ENCODE assay signal across 19 cellular contexts in the genomic region with DNA sequence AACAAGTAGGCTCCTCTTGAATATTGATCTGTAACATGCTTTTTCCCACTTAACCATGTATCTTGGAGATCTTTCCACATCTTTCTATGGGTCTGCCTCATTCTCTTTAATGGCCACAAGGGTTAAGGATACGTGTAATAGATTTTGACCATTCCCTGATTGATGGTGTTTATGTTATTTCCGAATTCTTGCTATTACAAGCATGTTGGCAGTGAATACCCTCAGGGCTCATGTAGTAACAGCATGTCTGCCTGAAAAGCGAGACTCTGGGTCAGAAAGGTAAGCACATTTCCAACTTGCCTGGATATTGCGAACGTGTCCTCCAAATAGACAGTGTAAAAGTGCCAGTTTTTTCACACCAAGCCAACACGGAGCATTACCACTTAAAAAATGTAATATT. TPM values are rescaled to one million over a fixed set of nuclear protein-coding genes. Genes with fewer than 3 reads are reported as not detected.
A peak's percentile ranks its signal among the peaks of the same experiment; 100 is the strongest.
DNase-seq lines count a peak whose midpoint lies in the region; ATAC-seq, FAIRE-seq and TF ChIP-seq lines count a peak whose summit lies in the region.
"Had no signal": no experiment of that assay in that cellular context is flagged by ENCODE, and none has a peak within 500 bp of the region (broad histone marks: within the 10 kb centered on the region; RNA-seq: fewer than 3 reads in every experiment).

No MANE protein-coding gene starts in this region.

- SMC1A ChIA-PET in GM12878 (lab: Charles Lee; ENCODE audit: uncharacterized antibody, unreplicated experiment), result no interaction called here

- H3T11ph ChIP-seq in H9 (ENCODE audit: low read length), result no peak overlapping the region

- BruUV-seq in IMR-90 (replicated peaks; lab: Mats Ljungman, UMichigan), result no TSS peak
- TSS peak; percentile 35 for BruUV-seq in GM12878 (replicated peaks; lab: Mats Ljungman, UMichigan)

- POLR2A ChIA-PET in IMR-90 (lab: Charles Lee; ENCODE audit: unreplicated experiment) (no interaction called here), GM12878 (lab: Charles Lee) (no interaction called here)

- TF ChIP-seq CTCF in IMR-90 (conservative IDR thresholded peaks at IDR 0.05; ENCODE audit: low read depth, low read length) (no peak), GM12878 (IDR thresholded peaks at IDR 0.05 in 2 of 3, conservative IDR thresholded peaks at IDR 0.05 in 1 of 3; ENCODE audit: control insufficient read depth in 2 of 3, extremely low read depth in 1 of 3, insufficient read depth in 1 of 3, low read depth in 3 of 3, low read length in 3 of 3) (no peak), osteoblast (IDR thresholded peaks at IDR 0.05; ENCODE audit: extremely low read depth, low read depth, low read length) (no peak), H9 (conservative IDR thresholded peaks at IDR 0.05) (no peak)

- H3K4ac ChIP-seq in IMR-90 (ENCODE audit: low read depth, low read length), result no peak overlapping the region
- no peak overlapping the region for H3K4ac ChIP-seq in H9 (ENCODE audit: low read depth, low read length)

- H4K91ac ChIP-seq in IMR-90 (ENCODE audit: insufficient read depth, low read depth, low read length), result no peak overlapping the region
- H4K91ac ChIP-seq in H9 (ENCODE audit: insufficient read length, low read depth, low read length), result no peak overlapping the region

- dilution Hi-C loops in IMR-90 (cut with HindIII; ENCODE audit: low sequenced_read_pairs, unreplicated experiment), result no loop called here

- FAIRE-seq in GM12878 (lab: Jason Lieb, UNC), result no peak
- FAIRE-seq: D721Med, H1 had no signal

- H3K23ac ChIP-seq in IMR-90 (ENCODE audit: low read depth, low read length) (no peak overlapping the region), H9 (ENCODE audit: insufficient read length, low read depth, low read length) (no peak overlapping the region)

- TF ChIP-seq POLR2A in IMR-90 (IDR thresholded peaks at IDR 0.05; ENCODE audit: low read depth, low read length) (no peak), GM12878 (IDR thresholded peaks at IDR 0.05; ENCODE audit: low read depth, low read length) (no peak)

- RAD21 ChIA-PET in GM12878 (lab: Charles Lee; ENCODE audit: unreplicated experiment), result no interaction called here

- intact Hi-C loops in IMR-90 (cut with micrococcal nuclease), result no loop called here
- intact Hi-C loops in GM12878 (cut with micrococcal nuclease; ENCODE audit: unreplicated experiment), result no loop called here

- H2BK15ac ChIP-seq in IMR-90 (ENCODE audit: low read depth, low read length), result no peak overlapping the region
- no peak overlapping the region for H2BK15ac ChIP-seq in H9 (ENCODE audit: low read depth, low read length)

- no peak for ATAC-seq in IMR-90 (ENCODE audit: low read depth)
- no peak for ATAC-seq in GM12878
- ATAC-seq: CD8-positive, alpha-beta T cell had no signal

- H2BK20ac ChIP-seq in IMR-90 (ENCODE audit: low read depth, low read length) (no peak overlapping the region), H9 (ENCODE audit: low read depth, low read length, poor library complexity, severe bottlenecking) (no peak overlapping the region)

- no peak overlapping the region for H3K4me3 ChIP-seq in BLaER1 treated with 17β-estradiol and CSF1 and Interleukin-3, amounts not matched to agents 10 nM and 100 nM
- no peak overlapping the region for H3K4me3 ChIP-seq in IMR-90 (ENCODE audit: insufficient read depth, low read depth, low read length)
- no peak overlapping the region for H3K4me3 ChIP-seq in GM12878
- H3K4me3 ChIP-seq in osteoblast (ENCODE audit: insufficient read depth, low read length), result no peak overlapping the region

- peaks cover 7 to 11% of the 10 kb centered on the region in 2 experiments for H3K4me1 Mint-ChIP-seq in H9

- H3K9me3 Mint-ChIP-seq in H9, result no peaks in the 10 kb centered on the region
- H3K9me3 Mint-ChIP-seq: CD8-positive, alpha-beta T cell; HFFc6 had no signal

- no peaks in the 10 kb centered on the region for H3K23me2 ChIP-seq in H9 (ENCODE audit: insufficient read length, low read depth, low read length, poor library complexity, severe bottlenecking)

- H3K27ac Mint-ChIP-seq in H9, result peak overlapping the region in 1 of 3 experiments; percentile 24; a peak in 1 of 7 replicates
- H3K27ac Mint-ChIP-seq: CD8-positive, alpha-beta T cell; HFFc6 had no signal

- WGBS in IMR-90 (ENCODE audit: extremely low coverage in 2 of 2, insufficient read length in 1 of 2), 2 experiments, result no CpG with 5 or more reads among the region's 6 CpGs
- 94% methylated on average over 6 of the region's 6 CpGs for whole genome bisulfite sequencing in GM12878 (ENCODE audit: insufficient coverage, insufficient replicate concordance, low lambda C conversion rate, missing lambda C conversion rate)
- WGBS in H9 (ENCODE audit: extremely low coverage, insufficient read length, low lambda C conversion rate), result no CpG with 5 or more reads among the region's 6 CpGs

- CTCF ChIA-PET in IMR-90 (lab: Yijun Ruan, JAX), result no interaction called here
- CTCF ChIA-PET in GM12878 (lab: Yijun Ruan, JAX), result interaction anchor here (1.7 kb wide), 1 partner anchor 11 kb away, joined by 3 read pairs; no protein-coding TSS in a partner anchor

- H3K27ac ChIP-seq in BLaER1 treated with 17β-estradiol and CSF1 and Interleukin-3, amounts not matched to agents 10 nM and 100 nM, result peak overlapping the region in 9 of 11 experiments; percentile 17 to 63 (median 42); a peak in 12 of 22 replicates
- H3K27ac ChIP-seq in IMR-90 (ENCODE audit: insufficient read depth, low read length) (no peak overlapping the region), GM12878 (ENCODE audit: control insufficient read depth, insufficient read depth) (no peak overlapping the region), osteoblast (ENCODE audit: low read depth, low read length) (no peak overlapping the region), H9 (ENCODE audit: insufficient read length, low read depth, low read length) (no peak overlapping the region)
- H3K27ac ChIP-seq: HL-60 had no signal

- in situ Hi-C loops in IMR-90 (cut with MboI; ENCODE audit: low sequenced_read_pairs) (no loop called here), GM12878 (cut with MboI) (loop anchor here (10.0 kb wide), 1 partner anchor 278 kb away; no protein-coding TSS in a partner anchor)

- no peak overlapping the region; a peak in 2 of 22 replicates for H3K9ac ChIP-seq in BLaER1 treated with 17β-estradiol and CSF1 and Interleukin-3, amounts not matched to agents 10 nM and 100 nM
- H3K9ac ChIP-seq in IMR-90 (ENCODE audit: low read depth, low read length) (no peak overlapping the region), GM12878 (ENCODE audit: control insufficient read depth, insufficient read depth, low read length) (no peak overlapping the region), H9 (ENCODE audit: extremely low read depth, insufficient read length, low read length) (no peak overlapping the region)

- H3K9me3 ChIP-seq in BLaER1 treated with 17β-estradiol and CSF1 and Interleukin-3, amounts not matched to agents 10 nM and 100 nM (replicated peaks in 1 of 11), result no peaks in the 10 kb centered on the region
- H3K9me3 ChIP-seq in IMR-90 (ENCODE audit: control insufficient read depth, insufficient read depth, low read length), result no peaks in the 10 kb centered on the region
- H3K9me3 ChIP-seq in GM12878 (replicated peaks; ENCODE audit: control insufficient read depth, insufficient read depth, low read length), result no peaks in the 10 kb centered on the region
- no peaks in the 10 kb centered on the region for H3K9me3 ChIP-seq in osteoblast (ENCODE audit: low read depth, low read length)
- no peaks in the 10 kb centered on the region for H3K9me3 ChIP-seq in H9 (ENCODE audit: control insufficient read depth, low read depth, low read length)

- H2BK5ac ChIP-seq in IMR-90 (ENCODE audit: low read depth, low read length, poor library complexity, severe bottlenecking) (no peak overlapping the region), H9 (ENCODE audit: insufficient read length, low read length) (no peak overlapping the region)

- TF ChIP-seq EP300 in GM12878 (IDR thresholded peaks at IDR 0.05; ENCODE audit: borderline replicate concordance in 1 of 2, control insufficient read depth in 1 of 2, low read depth in 2 of 2, low read length in 2 of 2), result no peak

- TF ChIP-seq RAD21 in IMR-90 (IDR thresholded peaks at IDR 0.05; ENCODE audit: low read length) (no peak), GM12878 (IDR thresholded peaks at IDR 0.05; ENCODE audit: insufficient read depth, low read depth, low read length) (no peak)

- H2BK120ac ChIP-seq in IMR-90 (ENCODE audit: low read depth, low read length) (no peak overlapping the region), H9 (ENCODE audit: low read depth, low read length, poor library complexity, severe bottlenecking) (no peak overlapping the region)

- peak overlapping the region in 9 of 11 experiments; percentile 6 to 94 (median 78); a peak in 15 of 22 replicates for H3K4me2 ChIP-seq in BLaER1 treated with 17β-estradiol and CSF1 and Interleukin-3, amounts not matched to agents 10 nM and 100 nM
- no peak overlapping the region for H3K4me2 ChIP-seq in IMR-90 (ENCODE audit: low read depth, low read length)
- no peak overlapping the region for H3K4me2 ChIP-seq in GM12878 (ENCODE audit: control insufficient read depth, insufficient read depth)
- no peak overlapping the region for H3K4me2 ChIP-seq in osteoblast (ENCODE audit: insufficient read depth, low read length)
- no peak overlapping the region for H3K4me2 ChIP-seq in H9 (ENCODE audit: insufficient read depth, insufficient read length, low read length)

- H3K36me3 ChIP-seq in BLaER1 treated with 17β-estradiol and CSF1 and Interleukin-3, amounts not matched to agents 10 nM and 100 nM, result peaks cover 0 to 32% (median 11%) of the 10 kb centered on the region in 11 experiments; a peak in 7 of 22 replicates
- H3K36me3 ChIP-seq in IMR-90 (ENCODE audit: control insufficient read depth, insufficient read depth, low read length) (no peaks in the 10 kb centered on the region), GM12878 (ENCODE audit: control insufficient read depth in 2 of 2, insufficient read depth in 2 of 2, low read length in 1 of 2) (no peaks in the 10 kb centered on the region; a peak in 1 of 4 replicates), osteoblast (ENCODE audit: insufficient read depth, low read length) (no peaks in the 10 kb centered on the region)

- no peak overlapping the region for H4K5ac ChIP-seq in IMR-90 (ENCODE audit: low read depth, low read length)
- no peak overlapping the region for H4K5ac ChIP-seq in H9 (ENCODE audit: insufficient read length, low read depth, low read length)

- H3K18ac ChIP-seq in IMR-90 (ENCODE audit: low read depth, low read length) (no peak overlapping the region), H9 (ENCODE audit: insufficient read length, low read depth, low read length) (no peak overlapping the region)

- H4K20me1 ChIP-seq in BLaER1 treated with 17β-estradiol and CSF1 and Interleukin-3, amounts not matched to agents 10 nM and 100 nM, result no peaks in the 10 kb centered on the region
- H4K20me1 ChIP-seq in IMR-90 (ENCODE audit: insufficient read depth, low read length) (no peaks in the 10 kb centered on the region), GM12878 (ENCODE audit: control insufficient read depth, insufficient read depth) (no peaks in the 10 kb centered on the region), osteoblast (ENCODE audit: insufficient read depth, low read length) (no peaks in the 10 kb centered on the region), H9 (ENCODE audit: control insufficient read depth, insufficient read depth, insufficient read length) (peaks cover 2% of the 10 kb centered on the region)

- no peak overlapping the region for H3K4me3 Mint-ChIP-seq in H9
- H3K4me3 Mint-ChIP-seq: CD8-positive, alpha-beta T cell; HFFc6 had no signal

- H3K56ac ChIP-seq in IMR-90 (ENCODE audit: extremely low read depth, insufficient read depth, low read length) (no peak overlapping the region), H9 (ENCODE audit: insufficient read length, low read depth, low read length) (no peak overlapping the region)

- H3K79me1 ChIP-seq in IMR-90 (ENCODE audit: low read depth in 1 of 2, low read length in 2 of 2) (no peaks in the 10 kb centered on the region), H9 (ENCODE audit: insufficient read depth, low read depth, low read length, poor library complexity, severe bottlenecking) (no peaks in the 10 kb centered on the region)

- DNase-seq in IMR-90, result peak; percentile 21
- DNase-seq in GM12878 (ENCODE audit: low read depth, low spot score), result no peak
- peak; percentile 14 for DNase-seq in osteoblast (ENCODE audit: insufficient read length, low spot score, missing footprints)
- no peak for DNase-seq in NCI-H69 (lab: John Stamatoyannopoulos, UW)
- no peak for DNase-seq in activated CD4-positive, alpha-beta T cell treated with anti-CD3 and anti-CD28 coated beads, Interleukin-2, amount 50 U/mL, for 4 hours
- no peak for DNase-seq in H9
- DNase-seq: 8988T; C1 segment of cervical spinal cord; CD8-positive, alpha-beta T cell; COR-L47; DMS153; DMS79 treated with DMSO at 0.1 percent for 48 hours; GDM1; HCEC 1CT; HFFc6 had no signal

- H3K14ac ChIP-seq in IMR-90 (replicated peaks; ENCODE audit: low read depth, low read length) (no peak overlapping the region), H9 (ENCODE audit: insufficient read depth, low read length) (no peak overlapping the region)

- no peak overlapping the region for H2AFZ ChIP-seq in IMR-90 (replicated peaks; ENCODE audit: low read length, poor library complexity)
- no peak overlapping the region for H2AFZ ChIP-seq in GM12878 (ENCODE audit: control insufficient read depth, low read depth, low read length)
- H2AFZ ChIP-seq in osteoblast (ENCODE audit: low read length), result no peak overlapping the region
- no peak overlapping the region for H2AFZ ChIP-seq in H9 (ENCODE audit: low read length)

- H3K4me1 ChIP-seq in BLaER1 treated with 17β-estradiol and CSF1 and Interleukin-3, amounts not matched to agents 10 nM and 100 nM, result peaks cover 73 to 100% (median 96%) of the 10 kb centered on the region in 10 experiments
- H3K4me1 ChIP-seq in IMR-90 (ENCODE audit: control insufficient read depth, insufficient read depth, low read length), result peaks cover 6% of the 10 kb centered on the region; the same call in 1 of the 2 replicates
- no peaks in the 10 kb centered on the region for H3K4me1 ChIP-seq in GM12878 (ENCODE audit: control insufficient read depth, insufficient read depth, low read length)
- H3K4me1 ChIP-seq in osteoblast (ENCODE audit: insufficient read depth, low read length), result peaks cover 13% of the 10 kb centered on the region
- H3K4me1 ChIP-seq in H9 (ENCODE audit: insufficient read depth, low read length), result no peaks in the 10 kb centered on the region

- H2BK12ac ChIP-seq in H9 (ENCODE audit: insufficient read length, low read depth, low read length), result no peak overlapping the region

- H4K8ac ChIP-seq in IMR-90 (ENCODE audit: low read depth in 2 of 2, low read length in 2 of 2) (no peak overlapping the region), H9 (replicated peaks; ENCODE audit: insufficient read length, low read depth, low read length) (no peak overlapping the region)

- no peaks in the 10 kb centered on the region for H3K27me3 ChIP-seq in BLaER1 treated with 17β-estradiol and CSF1 and Interleukin-3, amounts not matched to agents 10 nM and 100 nM
- no peaks in the 10 kb centered on the region for H3K27me3 ChIP-seq in IMR-90 (ENCODE audit: control insufficient read depth, insufficient read depth, low read length)
- H3K27me3 ChIP-seq in GM12878 (replicated peaks in 1 of 2; ENCODE audit: control insufficient read depth in 2 of 2, insufficient read depth in 2 of 2, low read length in 1 of 2), result no peaks in the 10 kb centered on the region
- H3K27me3 ChIP-seq in osteoblast (ENCODE audit: insufficient read depth, low read length), result no peaks in the 10 kb centered on the region
- no peaks in the 10 kb centered on the region for H3K27me3 ChIP-seq in H9 (ENCODE audit: insufficient read depth, low read length)

- peaks cover 7% of the 10 kb centered on the region for H3K9me1 ChIP-seq in IMR-90 (ENCODE audit: insufficient read depth, low read length)

- no peak overlapping the region for H2AK9ac ChIP-seq in IMR-90 (replicated peaks; ENCODE audit: low read depth, low read length, poor library complexity)

- H2AK5ac ChIP-seq in IMR-90 (ENCODE audit: low read depth, low read length) (no peak overlapping the region; the same call in 1 of the 2 replicates), H9 (ENCODE audit: insufficient read length, low read length) (no peak overlapping the region)

- H3K27me3 Mint-ChIP-seq in H9 (ENCODE audit: low read depth), result no peaks in the 10 kb centered on the region

- peaks cover 4 to 15% (median 7%) of the 10 kb centered on the region in 3 experiments; a peak in 4 of 7 replicates for H3K36me3 Mint-ChIP-seq in H9 (ENCODE audit: insufficient read depth in 1 of 3, low read depth in 3 of 3)

- no peaks in the 10 kb centered on the region for H3K79me2 ChIP-seq in GM12878 (ENCODE audit: control insufficient read depth, insufficient read depth, low read length)
- H3K79me2 ChIP-seq in osteoblast (ENCODE audit: insufficient read depth, low read length), result no peaks in the 10 kb centered on the region
- no peaks in the 10 kb centered on the region for H3K79me2 ChIP-seq in H9 (ENCODE audit: insufficient read depth, low read length)

RNA-seq across cellular contexts. Expression of a gene that starts 5.0 kb away (rescaled TPM):
- not detected in 2 replicates for total RNA-seq in IMR-90 (2012; rRNA removed)
- not detected in 2 replicates for polyA plus RNA-seq in IMR-90 (2012; rRNA removed)
- not detected in 2 replicates for polyA plus RNA-seq in IMR-90 (2012; cell fraction: cytosol; rRNA removed)
- polyA plus RNA-seq in IMR-90 (2012; cell fraction: nucleus; rRNA removed; ENCODE audit: low replicate concordance), result not detected in 2 replicates
- total RNA-seq in GM12878 (2013; cell fraction: nucleolus; rRNA removed), result not detected in 2 replicates
- not detected in 2 replicates for total RNA-seq in GM12878 (2014; rRNA removed)
- not detected in 2 replicates for total RNA-seq in GM12878 (2014; rRNA removed; fragmentation: Illumina TruSeq; extraction: Trizol)
- total RNA-seq in GM12878 (2021), result not detected in 2 replicates
- polyA plus RNA-seq in GM12878 (2011; ENCODE audit: low read depth), result not detected
- polyA plus RNA-seq in GM12878 (2011; rRNA removed), result not detected in 2 replicates
- polyA plus RNA-seq in GM12878 (2011; cell fraction: cytosol; rRNA removed), result not detected in 2 replicates
- not detected in 2 replicates for polyA plus RNA-seq in GM12878 (2011; cell fraction: nucleus; rRNA removed)
- not detected in 2 replicates for polyA plus RNA-seq in GM12878 (2012)
- polyA plus RNA-seq in GM12878 (2014; fragmentation: Illumina TruSeq; extraction: Trizol), result not detected in 2 replicates
- polyA plus RNA-seq in GM12878 (2014; fragmentation: Nextera tagmentation; extraction: Ambion mirVana), result not detected
- not detected in 2 replicates for polyA plus RNA-seq in GM12878 (2014; rRNA removed)
- not detected for polyA plus RNA-seq in GM12878 (2016; fragmentation: Nextera tagmentation; extraction: Ambion mirVana)
- not detected in 2 replicates for polyA minus RNA-seq in GM12878 (2011; rRNA and poly(A)+ RNA removed)
- not detected in 2 replicates for polyA minus RNA-seq in GM12878 (2011; cell fraction: cytosol; rRNA and poly(A)+ RNA removed)
- not detected in 2 replicates for polyA minus RNA-seq in GM12878 (2011; cell fraction: nucleus; rRNA and poly(A)+ RNA removed)
- not detected in 2 replicates for total RNA-seq in osteoblast
- not detected in 2 replicates for total RNA-seq in H9 (2021)
- total RNA-seq: CD8-positive, alpha-beta T cell; H1; HFFc6 had no signal

RNA-seq across cellular contexts. Expression of a gene that starts 54.4 kb away (rescaled TPM):
- total RNA-seq in IMR-90 (2012; rRNA removed) (20.6 and 21.9 TPM in 2 replicates), GM12878 (2014; rRNA removed) (19.5 and 26.1 TPM in 2 replicates), GM12878 (2014; rRNA removed; fragmentation: Illumina TruSeq; extraction: Trizol) (26.1 and 28.4 TPM in 2 replicates), GM12878 (2021) (40.1 and 45.8 TPM in 2 replicates), osteoblast (50.7 and 51.4 TPM in 2 replicates), H9 (2021) (84.6 and 93.1 TPM in 2 replicates)
- polyA plus RNA-seq in IMR-90 (2012; rRNA removed) (15.6 and 16.9 TPM in 2 replicates), GM12878 (2011; rRNA removed) (20.5 and 24.2 TPM in 2 replicates), GM12878 (2014; fragmentation: Illumina TruSeq; extraction: Trizol) (30.6 and 40.2 TPM in 2 replicates), GM12878 (2014; fragmentation: Nextera tagmentation; extraction: Ambion mirVana) (1 to 10 TPM; 6.6 to 8.7 TPM), GM12878 (2014; rRNA removed) (15.9 and 19.9 TPM in 2 replicates), GM12878 (2016; fragmentation: Nextera tagmentation; extraction: Ambion mirVana) (10 to 100 TPM; 41.2 to 44.5 TPM)
- polyA plus RNA-seq in IMR-90 (2012; cell fraction: cytosol; rRNA removed), result 5.6 and 11.1 TPM in 2 replicates
- 6.1 and 21.2 TPM in 2 replicates for polyA plus RNA-seq in IMR-90 (2012; cell fraction: nucleus; rRNA removed; ENCODE audit: low replicate concordance)
- 109 and 115 TPM in 2 replicates for total RNA-seq in GM12878 (2013; cell fraction: nucleolus; rRNA removed)
- polyA plus RNA-seq in GM12878 (2011; ENCODE audit: low read depth), result 16.9 TPM
- 21.1 and 27.5 TPM in 2 replicates for polyA plus RNA-seq in GM12878 (2011; cell fraction: cytosol; rRNA removed)
- 47.7 and 49.1 TPM in 2 replicates for polyA plus RNA-seq in GM12878 (2011; cell fraction: nucleus; rRNA removed)
- 20.5 and 24.9 TPM in 2 replicates for polyA plus RNA-seq in GM12878 (2012)
- 43.1 and 50.0 TPM in 2 replicates for polyA minus RNA-seq in GM12878 (2011; rRNA and poly(A)+ RNA removed)
- polyA minus RNA-seq in GM12878 (2011; cell fraction: cytosol; rRNA and poly(A)+ RNA removed), result 14.2 and 15.8 TPM in 2 replicates
- polyA minus RNA-seq in GM12878 (2011; cell fraction: nucleus; rRNA and poly(A)+ RNA removed), result 27.4 and 50.0 TPM in 2 replicates

Comparison
In these comparisons a context has a peak if more than half of its experiments do, and no peak if none do; other contexts are left out.
1. H3K27ac ChIP-seq: peak in BLaER1 treated with 17β-estradiol and CSF1 and Interleukin-3, amounts not matched to agents 10 nM and 100 nM (9 of 11); none in IMR-90 (single experiment), GM12878 (single experiment), osteoblast (single experiment) and H9 (single experiment).
2. H3K4me2 ChIP-seq: peak in BLaER1 treated with 17β-estradiol and CSF1 and Interleukin-3, amounts not matched to agents 10 nM and 100 nM (9 of 11); none in IMR-90 (single experiment), GM12878 (single experiment), osteoblast (single experiment) and H9 (single experiment).
3. DNase-seq: peak in IMR-90 (single experiment) and osteoblast (single experiment); none in GM12878 (single experiment), NCI-H69 (single experiment), activated CD4-positive, alpha-beta T cell treated with anti-CD3 and anti-CD28 coated beads, Interleukin-2, amount 50 U/mL, for 4 hours (0 of 2) and H9 (single experiment).